In genomic region chr6:145546265-145546664, GRCh38 we compare ENCODE assay signal across 29 cellular contexts.
"Had no signal": no experiment of that assay in that cellular context is flagged by ENCODE, and none has a peak within 500 bp of the region (broad histone marks: within the 10 kb centered on the region; RNA-seq: fewer than 3 reads in every experiment).

No MANE protein-coding gene starts in this region.

- DNase-seq: activated B cell treated with CpG ODN at 0.5 μM for 24 hours; activated CD4-positive, alpha-beta memory T cell treated with anti-CD3 and anti-CD28 coated beads, Interleukin-2, amount 10 ng/mL, durations not matched to agents 7 days and 5 days; activated CD4-positive, alpha-beta T cell treated with anti-CD3 and anti-CD28 coated beads for 36 hours; activated CD4-positive, alpha-beta T cell treated with anti-CD3 and anti-CD28 coated beads for 48 hours; activated CD4-positive, alpha-beta T cell treated with anti-CD3 and anti-CD28 coated beads, Interleukin-2, amount 10 ng/mL, durations not matched to agents 7 days and 5 days; activated CD4-positive, alpha-beta T cell treated with anti-CD3 and anti-CD28 coated beads, Interleukin-2, amount 50 U/mL, for 48 hours; activated CD4-positive, CD25-positive, alpha-beta regulatory T cell treated with anti-CD3 and anti-CD28 coated beads, Interleukin-2, amount 50 U/mL, for 72 hours; activated CD8-positive, alpha-beta memory T cell treated with anti-CD3 and anti-CD28 coated beads for 24 hours; activated CD8-positive, alpha-beta memory T cell treated with anti-CD3 and anti-CD28 coated beads, Interleukin-2, amount 10 ng/mL, durations not matched to agents 7 days and 5 days; activated CD8-positive, alpha-beta memory T cell treated with anti-CD3 and anti-CD28 coated beads, Interleukin-2, amount 50 U/mL, for 48 hours; activated CD8-positive, alpha-beta T cell treated with anti-CD3 and anti-CD28 coated beads, Interleukin-2, amount 10 ng/mL, durations not matched to agents 7 days and 5 days; activated effector memory CD4-positive, alpha-beta T cell treated with Interleukin-2 at 50 U/mL for 16 hours; activated gamma-delta T cell; activated naive CD4-positive, alpha-beta T cell treated with anti-CD3 and anti-CD28 coated beads, Interleukin-2, amount 10 ng/mL, durations not matched to agents 7 days and 5 days; activated naive CD4-positive, alpha-beta T cell treated with Interleukin-2 at 50 U/mL for 16 hours; activated naive CD8-positive, alpha-beta T cell treated with anti-CD3 and anti-CD28 coated beads, Interleukin-2, amount 10 ng/mL, durations not matched to agents 7 days and 5 days; activated naive CD8-positive, alpha-beta T cell treated with anti-CD3 and anti-CD28 coated beads, Interleukin-2, amount 50 U/mL, for 24 hours; activated T-cell treated with anti-CD3 and anti-CD28 coated beads, Interleukin-2, amount 50 U/mL, for 24 hours; activated T-cell treated with anti-CD3 and anti-CD28 coated beads, Interleukin-2, amount 50 U/mL, for 48 hours; amygdala; anterior cingulate cortex; caudate nucleus; cerebellar nuclear complex; T-helper 1 cell; T-helper 2 cell; T-helper 9 cell had no signal

- H3K36me3 ChIP-seq: ascending aorta, cardiac muscle cell had no signal

- H3K27me3 ChIP-seq: ascending aorta, cardiac muscle cell had no signal

- H3K4me1 ChIP-seq: ascending aorta had no signal

- H3K9me3 ChIP-seq: ascending aorta had no signal

- H3K27ac ChIP-seq: ascending aorta, cardiac muscle cell, VCaP had no signal

- H3K4me3 ChIP-seq: ascending aorta, cardiac muscle cell had no signal
